Comparison of ENCODE assay signal across 11 cellular contexts in genomic region chr4:150769235-150769634, GRCh38.
A peak's percentile ranks its signal among the peaks of the same experiment; 100 is the strongest.
DNase-seq lines count a peak whose midpoint lies in the region; ATAC-seq, FAIRE-seq and TF ChIP-seq lines count a peak whose summit lies in the region.
"Had no signal": no experiment of that assay in that cellular context is flagged by ENCODE, and none has a peak within 500 bp of the region (broad histone marks: within the 10 kb centered on the region; RNA-seq: fewer than 3 reads in every experiment).

No MANE protein-coding gene starts in this region.

- TF ChIP-seq CTCF in left ventricle myocardium inferior (IDR thresholded peaks at IDR 0.05; ENCODE audit: borderline replicate concordance) (no peak), SK-N-SH (IDR thresholded peaks at IDR 0.05) (no peak), fibroblast of villous mesenchyme (IDR thresholded peaks at IDR 0.05; ENCODE audit: insufficient read depth, low read depth, low read length) (no peak), GM13977 (IDR thresholded peaks at IDR 0.05; ENCODE audit: extremely low read depth, insufficient read depth, missing control alignments) (no peak)

- no peaks in the 10 kb centered on the region for H3K79me2 ChIP-seq in SK-N-SH (ENCODE audit: insufficient read depth)
- H3K79me2 ChIP-seq: parathyroid adenoma had no signal

- WGBS in SK-N-SH (ENCODE audit: low lambda C conversion rate) = 85% methylated on average over 3 of the region's 3 CpGs

- H3K27me3 ChIP-seq in left ventricle myocardium inferior (ENCODE audit: low read depth) (no peaks in the 10 kb centered on the region), SK-N-SH (ENCODE audit: insufficient read depth) (no peaks in the 10 kb centered on the region)
- H3K27me3 ChIP-seq: esophagus squamous epithelium had no signal

- POLR2A ChIA-PET in SK-N-SH (lab: Yijun Ruan, JAX) = no interaction called here

- no peak overlapping the region for H3K9ac ChIP-seq in SK-N-SH
- H3K9ac ChIP-seq: parathyroid adenoma had no signal

- intact Hi-C loops in left ventricle myocardium superior (cut with micrococcal nuclease) = no loop called here
- intact Hi-C loops in left ventricle myocardium inferior (cut with micrococcal nuclease) = no loop called here

- H2AFZ ChIP-seq in SK-N-SH (ENCODE audit: low read depth) = no peak overlapping the region
- H2AFZ ChIP-seq: parathyroid adenoma had no signal

- no peaks in the 10 kb centered on the region for H4K20me1 ChIP-seq in SK-N-SH (ENCODE audit: insufficient read depth)

- DNase-seq in left ventricle myocardium superior (no peak), left ventricle myocardium inferior (no peak), SK-N-SH (no peak), fibroblast of villous mesenchyme (ENCODE audit: low read depth) (peak; percentile 46), GM13977 (ENCODE audit: low spot score) (no peak), GM12891 (ENCODE audit: insufficient read length, low spot score) (no peak)
- DNase-seq: CD4-positive, CD25-positive, alpha-beta regulatory T cell; esophagus squamous epithelium had no signal

- H3K4me1 ChIP-seq in left ventricle myocardium inferior = peaks cover 11% of the 10 kb centered on the region
- peaks cover 0 to 10% of the 10 kb centered on the region in 2 experiments; a peak in 2 of 4 replicates for H3K4me1 ChIP-seq in SK-N-SH (ENCODE audit: control insufficient read depth in 1 of 2, insufficient read depth in 2 of 2, low read depth in 1 of 2, low read length in 1 of 2)
- H3K4me1 ChIP-seq: esophagus squamous epithelium, parathyroid adenoma had no signal

- TF ChIP-seq RAD21 in SK-N-SH (IDR thresholded peaks at IDR 0.05; ENCODE audit: low read length) = no peak

- no peak for TF ChIP-seq EP300 in SK-N-SH (IDR thresholded peaks at IDR 0.05; ENCODE audit: borderline replicate concordance in 1 of 2, low read depth in 1 of 2, low read length in 1 of 2)

- peaks cover 6% of the 10 kb centered on the region for H3K9me3 ChIP-seq in left ventricle myocardium inferior (replicated peaks)
- no peaks in the 10 kb centered on the region for H3K9me3 ChIP-seq in SK-N-SH
- H3K9me3 ChIP-seq: esophagus squamous epithelium had no signal

- no peak for TF ChIP-seq POLR2A in GM12891 (IDR thresholded peaks at IDR 0.05; ENCODE audit: low read depth, low read length)

- in situ Hi-C loops in GM13977 (cut with MboI; ENCODE audit: low pct_unique_long_range_greater_than_20kb, low sequenced_read_pairs, unreplicated experiment) = no loop called here

- CTCF ChIA-PET in SK-N-SH (lab: Yijun Ruan, JAX) = interaction anchor here (1.6 kb wide), 1 partner anchor 12 kb away, joined by 4 read pairs; no protein-coding TSS in a partner anchor

- ATAC-seq in left ventricle myocardium superior = peak; percentile 29
- ATAC-seq in HG02981 (IDR thresholded peaks at IDR 0.05; ENCODE audit: unreplicated experiment) = no peak
- ATAC-seq in HG03196 (IDR thresholded peaks at IDR 0.05; ENCODE audit: unreplicated experiment) = no peak

- H3K4me3 ChIP-seq in left ventricle myocardium inferior = no peak overlapping the region
- H3K4me3 ChIP-seq in SK-N-SH (ENCODE audit: low read depth in 2 of 2, low read length in 1 of 2) = no peak overlapping the region
- H3K4me3 ChIP-seq in fibroblast of villous mesenchyme (ENCODE audit: low read depth, low read length) = no peak overlapping the region
- H3K4me3 ChIP-seq: esophagus squamous epithelium had no signal

- H3K4me2 ChIP-seq in SK-N-SH = no peak overlapping the region

- FAIRE-seq in GM12891 (lab: Jason Lieb, UNC) = no peak

- H3K36me3 ChIP-seq in left ventricle myocardium inferior (no peaks in the 10 kb centered on the region), SK-N-SH (replicated peaks in 1 of 2; ENCODE audit: control insufficient read depth in 1 of 2, insufficient read depth in 2 of 2, low read length in 1 of 2) (peaks cover 0 to 3% of the 10 kb centered on the region in 2 experiments)

- H3K27ac ChIP-seq in left ventricle myocardium inferior (replicated peaks) (no peak overlapping the region), SK-N-SH (ENCODE audit: low read depth in 2 of 2, low read length in 1 of 2) (peak overlapping the region in 1 of 2 experiments; percentile 46; a peak in 2 of 4 replicates)
- H3K27ac ChIP-seq: esophagus squamous epithelium, parathyroid adenoma had no signal

- peaks cover 15% of the 10 kb centered on the region for H3F3A ChIP-seq in SK-N-SH (replicated peaks; ENCODE audit: insufficient read depth)

- H3K9me2 ChIP-seq in SK-N-SH = no peaks in the 10 kb centered on the region

TF ChIP-seq in SK-N-SH, 30 proteins besides CTCF, POLR2A, EP300 and RAD21:
- TF ChIP-seq NFIC (IDR thresholded peaks at IDR 0.05; ENCODE audit: borderline replicate concordance) = peak; percentile 66
- TF ChIP-seq TAF1 (IDR thresholded peaks at IDR 0.05; ENCODE audit: borderline replicate concordance, low read depth, low read length) = no peak
- TF ChIP-seq RXRA (IDR thresholded peaks at IDR 0.05; ENCODE audit: borderline replicate concordance, low read depth) = 0 out of 2 replicates have a peak, but pooled peaks have one; percentile 21
- TF ChIP-seq FOSL2 (IDR thresholded peaks at IDR 0.05; ENCODE audit: borderline replicate concordance, low read depth) = peak; percentile 85
- TF ChIP-seq JUND (IDR thresholded peaks at IDR 0.05) = peak; percentile 71
- TF ChIP-seq USF2 (IDR thresholded peaks at IDR 0.05; ENCODE audit: borderline replicate concordance, low read depth, low read length) = no peak

TF ChIP-seq in GM12891, 5 proteins besides CTCF, POLR2A, EP300 and RAD21:
- no peak for TF ChIP-seq POLR2AphosphoS5 (IDR thresholded peaks at IDR 0.05; ENCODE audit: low read depth, low read length)
- no peak for TF ChIP-seq SPI1 (IDR thresholded peaks at IDR 0.05; ENCODE audit: low read depth, low read length)
- TF ChIP-seq TAF1 (IDR thresholded peaks at IDR 0.05; ENCODE audit: low read depth, low read length) = no peak
- no peak for TF ChIP-seq POU2F2 (IDR thresholded peaks at IDR 0.05; ENCODE audit: low read depth, low read length)
- no peak for TF ChIP-seq PAX5 (IDR thresholded peaks at IDR 0.05; ENCODE audit: insufficient read depth, low read length, severe bottlenecking)
